Comparison of ENCODE assay signal across 8 cellular contexts in the genomic region with DNA sequence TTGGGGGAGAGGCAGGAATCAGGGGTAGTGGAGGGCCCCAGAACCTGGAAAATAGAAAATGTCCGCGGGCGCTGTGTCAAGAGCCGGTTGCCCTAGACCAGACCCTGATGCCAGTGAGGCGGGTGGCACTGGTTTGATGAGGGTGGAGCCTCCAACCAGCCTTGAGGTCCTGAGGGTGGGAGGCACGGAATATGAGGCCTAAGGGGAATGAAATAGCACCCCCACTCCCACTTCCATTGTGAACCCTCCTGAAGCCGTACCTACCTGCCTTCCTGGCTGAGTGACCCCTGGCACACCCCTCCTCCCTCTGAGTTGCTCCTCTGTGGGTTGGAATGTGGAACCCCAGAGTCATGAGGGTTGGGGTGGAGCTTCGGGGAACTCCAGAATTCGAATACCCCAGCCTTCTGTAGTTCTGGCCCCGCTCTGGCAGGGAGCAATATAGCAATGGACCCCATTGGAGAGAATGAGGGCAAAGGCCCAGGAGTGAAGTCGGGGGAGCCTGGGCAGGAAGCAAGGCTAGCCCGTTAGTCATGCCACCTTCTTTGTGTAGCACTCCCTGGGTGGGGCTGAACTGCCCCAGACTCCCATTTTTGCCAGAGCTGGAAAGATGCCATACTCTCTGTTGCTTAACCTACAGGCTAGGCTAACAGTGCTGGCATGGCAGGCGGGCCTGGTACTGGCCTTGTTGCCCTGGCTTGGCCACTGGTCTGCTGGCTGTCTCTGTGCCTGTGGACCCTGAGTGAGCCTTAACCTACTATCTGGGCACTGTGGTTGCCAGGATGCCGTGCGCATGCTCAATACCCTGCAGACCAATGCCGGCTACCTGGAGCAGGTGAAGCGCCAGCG. TPM values are rescaled to one million over a fixed set of nuclear protein-coding genes. Genes with fewer than 3 reads are reported as not detected.
DNase-seq lines count a peak whose midpoint lies in the region; ATAC-seq and TF ChIP-seq lines count a peak whose summit lies in the region.

No MANE protein-coding gene starts in this region.

- H3K4me1 ChIP-seq in ACC112 (ENCODE audit: control insufficient read depth, insufficient read depth, low read length, unreplicated experiment): peaks cover 28% of the 10 kb centered on the region
- H3K4me1 ChIP-seq in endodermal cell (ENCODE audit: control insufficient read depth, insufficient read depth, low read length): peaks cover 8% of the 10 kb centered on the region

- H3K4me3 ChIP-seq in ACC112 (ENCODE audit: low read depth, low read length) (peak overlapping the region; percentile 79), endodermal cell (ENCODE audit: low read length) (peak overlapping the region; percentile 97)

- H3K27ac Mint-ChIP-seq in T-cell (peak overlapping the region; percentile 89 to 93), endodermal cell (peak overlapping the region; percentile 95), naive B cell (peak overlapping the region; percentile 72 to 98 (median 94))

- peaks cover 17 to 28% (median 28%) of the 10 kb centered on the region in 3 donors for H3K4me1 Mint-ChIP-seq in T-cell
- H3K4me1 Mint-ChIP-seq in endodermal cell: peaks cover 2% of the 10 kb centered on the region
- H3K4me1 Mint-ChIP-seq in naive B cell: peaks cover 16 to 38% (median 33%) of the 10 kb centered on the region in 3 donors

- WGBS in endodermal cell (ENCODE audit: insufficient coverage in 1 of 2, insufficient read length in 1 of 2), 2 experiments: 61 to 87% methylated on average over 10 to 18 of the region's 18 CpGs

- H3K4me3 Mint-ChIP-seq in T-cell: peak overlapping the region; percentile 92 to 95 (median 93)
- H3K4me3 Mint-ChIP-seq in endodermal cell: peak overlapping the region; percentile 97
- H3K4me3 Mint-ChIP-seq in naive B cell: peak overlapping the region; percentile 88 to 96 (median 92)

- CTCF ChIA-PET in T-cell (lab: Charles Lee): interaction anchor here in 1 of 2 donors (0.6 kb wide), 1 partner anchor 67 kb away, joined by 14 read pairs; no protein-coding TSS in a partner anchor

- DNase-seq in T-cell (no peak), endodermal cell (no peak), naive B cell (peak; percentile 15), NOMO-1 treated with dmso at 0.1 percent for 144 hours (lab: John Stamatoyannopoulos, UW; ENCODE audit: unreplicated experiment) (no peak)

- no peaks in the 10 kb centered on the region for H3K9me3 ChIP-seq in endodermal cell (ENCODE audit: control insufficient read depth, low read length)

- POLR2A ChIA-PET in T-cell (lab: Charles Lee): no interaction called here

- 0 out of 2 replicates have a peak, but pooled peaks cover 8% of the 10 kb centered on the region for H3K36me3 ChIP-seq in ACC112 (ENCODE audit: insufficient read depth, low read length)
- H3K36me3 ChIP-seq in endodermal cell (ENCODE audit: control insufficient read depth, insufficient read depth, low read length): peaks cover 22% of the 10 kb centered on the region

- H3K27me3 Mint-ChIP-seq in T-cell (no peaks in the 10 kb centered on the region), endodermal cell (ENCODE audit: insufficient read depth) (no peaks in the 10 kb centered on the region), naive B cell (no peaks in the 10 kb centered on the region)

- H3K27ac ChIP-seq in ACC112 (ENCODE audit: low read depth, low read length): peak overlapping the region; percentile 81
- peak overlapping the region; percentile 17 for H3K27ac ChIP-seq in endodermal cell (ENCODE audit: low read depth, low read length)

- peak overlapping the region; percentile 8 for H2AFZ ChIP-seq in ACC112 (ENCODE audit: low read length, unreplicated experiment)

- H3K9me3 Mint-ChIP-seq in T-cell: no peaks in the 10 kb centered on the region
- no peaks in the 10 kb centered on the region for H3K9me3 Mint-ChIP-seq in endodermal cell
- no peaks in the 10 kb centered on the region for H3K9me3 Mint-ChIP-seq in naive B cell

- no peak for TF ChIP-seq CTCF in endodermal cell (conservative IDR thresholded peaks at IDR 0.05)

- peaks cover 29% of the 10 kb centered on the region for H3K79me2 ChIP-seq in ACC112 (ENCODE audit: control insufficient read depth, insufficient read depth, low read length, unreplicated experiment)

- H3K36me3 Mint-ChIP-seq in T-cell (peaks cover 15% of the 10 kb centered on the region), endodermal cell (ENCODE audit: low read depth) (peaks cover 16% of the 10 kb centered on the region), naive B cell (no peaks in the 10 kb centered on the region)

- no peaks in the 10 kb centered on the region for H3K27me3 ChIP-seq in ACC112 (ENCODE audit: insufficient read depth, low read length)
- H3K27me3 ChIP-seq in endodermal cell (ENCODE audit: control insufficient read depth, insufficient read depth, low read length, poor library complexity, severe bottlenecking): no peaks in the 10 kb centered on the region

- ATAC-seq in GM21447 (IDR thresholded peaks at IDR 0.05; ENCODE audit: unreplicated experiment) (peak; percentile 2), T-cell (replicated peaks in 1 of 4) (no peak), naive B cell (ENCODE audit: low read depth in 2 of 2) (no peak), HG03139 (IDR thresholded peaks at IDR 0.05; ENCODE audit: unreplicated experiment) (no peak), GM21390 (IDR thresholded peaks at IDR 0.05; ENCODE audit: unreplicated experiment) (no peak)

- peak overlapping the region; percentile 84 for H3K9ac ChIP-seq in endodermal cell (ENCODE audit: extremely low read depth, low read length, poor library complexity, severe bottlenecking)

RNA-seq across cellular contexts. Expression of gene FPGS, which starts 1.0 kb away (rescaled TPM):
- 100 to 1,000 TPM in 3 of 5 donors, 10 to 100 TPM in 2; 78.4 to 151 (median 139) TPM for total RNA-seq in T-cell
- total RNA-seq in endodermal cell: 10 to 100 TPM; 75.2 to 76.4 TPM
- polyA plus RNA-seq in endodermal cell (2013, experiment 1 of 2): 46.4 TPM
- 42.8 TPM for polyA plus RNA-seq in endodermal cell (2013, experiment 2 of 2)
- polyA plus RNA-seq in naive B cell (ENCODE audit: low read depth in 6 of 6): 10 to 100 TPM; 52.2 to 78.0 (median 59.1) TPM

RNA-seq across cellular contexts. Expression of gene CDK9, which starts 17.9 kb away (rescaled TPM):
- total RNA-seq in T-cell: 100 to 1,000 TPM; 108 to 159 (median 147) TPM
- total RNA-seq in endodermal cell: 100 to 1,000 TPM in 1 of 2 donors, 10 to 100 TPM in 1; 97.1 to 101 TPM
- 58.2 TPM for polyA plus RNA-seq in endodermal cell (2013, experiment 1 of 2)
- 58.0 TPM for polyA plus RNA-seq in endodermal cell (2013, experiment 2 of 2)
- polyA plus RNA-seq in naive B cell (ENCODE audit: low read depth in 6 of 6): 10 to 100 TPM; 37.3 to 88.8 (median 43.2) TPM

RNA-seq across cellular contexts. Expression of gene SH2D3C, which starts 25.3 kb away (rescaled TPM):
- total RNA-seq in T-cell (10 to 100 TPM; 31.6 to 48.7 (median 47.7) TPM), endodermal cell (1 to 10 TPM in 1 of 2 donors, under 1 TPM in 1; 0.77 to 1.4 TPM)
- 5.3 TPM for polyA plus RNA-seq in endodermal cell (2013, experiment 1 of 2)
- 5.3 TPM for polyA plus RNA-seq in endodermal cell (2013, experiment 2 of 2)
- 10 to 100 TPM; 29.8 to 87.0 (median 34.7) TPM for polyA plus RNA-seq in naive B cell (ENCODE audit: low read depth in 6 of 6)

RNA-seq across cellular contexts. Expression of gene ENG, which starts 50.7 kb away (rescaled TPM):
- total RNA-seq in T-cell (10 to 100 TPM in 1 of 5 donors, 1 to 10 TPM in 4; 6.8 to 16.7 (median 8.8) TPM), endodermal cell (1 to 10 TPM; 2.2 to 2.4 TPM)
- 1.2 TPM for polyA plus RNA-seq in endodermal cell (2013, experiment 1 of 2)
- polyA plus RNA-seq in endodermal cell (2013, experiment 2 of 2): 0.95 TPM
- 1 to 10 TPM in 5 of 6 donors, not detected in 1; 3.5 to 8.2 (median 5.8) TPM for polyA plus RNA-seq in naive B cell (ENCODE audit: low read depth in 6 of 6)

Comparison
In these comparisons a context has a peak if more than half of its experiments do, and no peak if none do; other contexts are left out.
1. RNA of gene SH2D3C, which starts 25.3 kb away (total RNA-seq): 31.6 to 48.7 TPM in T-cell; 0.77 to 1.4 TPM in endodermal cell; every median in the first group is over 10 times any median in the second.
2. Peak in every context shown above with its lines, with median percentiles within 50 percentile points of each other: H3K27ac Mint-ChIP-seq and H3K4me3 Mint-ChIP-seq.